ENCODE assay signal across 8 cellular contexts in genomic region chr6:124870611-124871201, GRCh38.
A peak's percentile ranks its signal among the peaks of the same experiment; 100 is the strongest.
DNase-seq lines count a peak whose midpoint lies in the region; ATAC-seq and TF ChIP-seq lines count a peak whose summit lies in the region.

No MANE protein-coding gene starts in this region.

- no peak for TF ChIP-seq EP300 in stomach (IDR thresholded peaks at IDR 0.05)

- no peak for TF ChIP-seq POLR2A in stomach (IDR thresholded peaks at IDR 0.05)

- H3K27me3 ChIP-seq in stomach: no peaks in the 10 kb centered on the region

- no peak overlapping the region for H3K27ac ChIP-seq in stomach

- ATAC-seq in HG02840 (IDR thresholded peaks at IDR 0.05; ENCODE audit: low FRiP score, unreplicated experiment) (no peak), GM21825 (IDR thresholded peaks at IDR 0.05; ENCODE audit: unreplicated experiment) (no peak)

- TF ChIP-seq CTCF in fibroblast of mammary gland (conservative IDR thresholded peaks at IDR 0.05; ENCODE audit: control insufficient read depth, insufficient read depth, low read depth, low read length): peak; percentile 79
- peak in 5 of 7 experiments; percentile 46 to 62 (median 58) for TF ChIP-seq CTCF in stomach (IDR thresholded peaks at IDR 0.05)

- 15 to 41% (median 36%) methylated on average over 2 of the region's 2 CpGs for WGBS in stomach, 5 donors

- no peaks in the 10 kb centered on the region for H3K9me3 ChIP-seq in stomach

- H3K36me3 ChIP-seq in stomach: no peaks in the 10 kb centered on the region

- H3K4me3 ChIP-seq in fibroblast of mammary gland (ENCODE audit: control insufficient read depth, low read depth, low read length) (no peak overlapping the region), stomach (no peak overlapping the region)

- DNase-seq in NCI-H1694 treated with DMSO at 0.1 percent for 48 hours (lab: John Stamatoyannopoulos, UW): peak; percentile 46
- no peak for DNase-seq in NCI-H1694 (lab: John Stamatoyannopoulos, UW)
- peak; percentile 54 for DNase-seq in OCI-M1 (lab: John Stamatoyannopoulos, UW)
- DNase-seq in fibroblast of mammary gland (ENCODE audit: low read depth): peak; percentile 62
- DNase-seq in stomach: no peak
- no peak for DNase-seq in stimulated activated CD4-positive, alpha-beta T cell treated with anti-CD3 and anti-CD28 coated beads, Interleukin-15, amount 100 ng/mL, for 24 hours

- H3K4me1 ChIP-seq in stomach: no peaks in the 10 kb centered on the region

- intact Hi-C loops in stomach (cut with DNase I; ENCODE audit: low total_unique reads): loop anchor here (5.0 to 10.0 kb wide), 2 partner anchors 84 to 242 kb away; no protein-coding TSS in a partner anchor

Comparison
In these comparisons a context has a peak if more than half of its experiments do, and no peak if none do; other contexts are left out.
1. DNase-seq: peak in NCI-H1694 treated with DMSO at 0.1 percent for 48 hours (single experiment), OCI-M1 (single experiment) and fibroblast of mammary gland (single experiment); none in NCI-H1694 (single experiment), stomach (single experiment) and stimulated activated CD4-positive, alpha-beta T cell treated with anti-CD3 and anti-CD28 coated beads, Interleukin-15, amount 100 ng/mL, for 24 hours (single experiment).